10 cellular contexts compared by ENCODE assay signal in genomic region chr5:124725040-124725434, GRCh38. TPM values are rescaled to one million over a fixed set of nuclear protein-coding genes. Genes with fewer than 3 reads are reported as not detected.
A peak's percentile ranks its signal among the peaks of the same experiment; 100 is the strongest.
DNase-seq lines count a peak whose midpoint lies in the region; ATAC-seq and TF ChIP-seq lines count a peak whose summit lies in the region.
"Had no signal": no experiment of that assay in that cellular context is flagged by ENCODE, and none has a peak within 500 bp of the region (broad histone marks: within the 10 kb centered on the region; RNA-seq: fewer than 3 reads in every experiment).

No MANE protein-coding gene starts in this region.

- WGBS in testis, 2 donors = 78% methylated on average over 4 of the region's 4 CpGs
- 71% methylated on average over 4 of the region's 4 CpGs for WGBS in suprapubic skin

- no peaks in the 10 kb centered on the region for H3K9me3 ChIP-seq in testis
- no peaks in the 10 kb centered on the region for H3K9me3 ChIP-seq in suprapubic skin

- no peaks in the 10 kb centered on the region for H3K36me3 ChIP-seq in kidney epithelial cell (ENCODE audit: control insufficient read depth, insufficient read depth, low read length)
- H3K36me3 ChIP-seq in testis (ENCODE audit: low read depth, missing control alignments) = no peaks in the 10 kb centered on the region
- no peaks in the 10 kb centered on the region for H3K36me3 ChIP-seq in suprapubic skin

- DNase-seq in kidney epithelial cell (ENCODE audit: low read depth) = no peak
- DNase-seq in HuH-7.5 (ENCODE audit: low spot score) = no peak
- DNase-seq in testis = no peak
- DNase-seq in suprapubic skin (ENCODE audit: low spot score in 2 of 2) = no peak
- DNase-seq: activated T-cell treated with anti-CD3 and anti-CD28 coated beads, Interleukin-2, amount 50 U/mL, for 1 hour; EL had no signal

- intact Hi-C loops in testis (cut with DNase I; ENCODE audit: low total_unique reads) = no loop called here

- no peak for TF ChIP-seq POLR2A in GM18505 (IDR thresholded peaks at IDR 0.05; ENCODE audit: borderline replicate concordance, extremely low read depth, insufficient read depth, insufficient read length)
- TF ChIP-seq POLR2A in testis (IDR thresholded peaks at IDR 0.05) = no peak
- TF ChIP-seq POLR2A in suprapubic skin (IDR thresholded peaks at IDR 0.05) = no peak

- no peak for TF ChIP-seq EP300 in suprapubic skin (IDR thresholded peaks at IDR 0.05)

- peak; percentile 58 for ATAC-seq in GM18505 (IDR thresholded peaks at IDR 0.05; ENCODE audit: unreplicated experiment)
- ATAC-seq in GM21717 (IDR thresholded peaks at IDR 0.05; ENCODE audit: unreplicated experiment) = peak; percentile 60
- peak; percentile 38 for ATAC-seq in HG03520 (IDR thresholded peaks at IDR 0.05; ENCODE audit: unreplicated experiment)
- ATAC-seq in GM19324 (IDR thresholded peaks at IDR 0.05; ENCODE audit: low FRiP score, unreplicated experiment) = no peak

- H3K27me3 ChIP-seq in kidney epithelial cell (ENCODE audit: control insufficient read depth, insufficient read depth, low read length) = no peaks in the 10 kb centered on the region
- no peaks in the 10 kb centered on the region for H3K27me3 ChIP-seq in testis
- no peaks in the 10 kb centered on the region for H3K27me3 ChIP-seq in suprapubic skin

- H3K4me1 ChIP-seq in testis (no peaks in the 10 kb centered on the region), suprapubic skin (no peaks in the 10 kb centered on the region)

- peak; percentile 17 for TF ChIP-seq CTCF in kidney epithelial cell (IDR thresholded peaks at IDR 0.05; ENCODE audit: insufficient read depth, low read length, poor library complexity, severe bottlenecking)
- TF ChIP-seq CTCF in testis (IDR thresholded peaks at IDR 0.05) = no peak
- no peak for TF ChIP-seq CTCF in suprapubic skin (IDR thresholded peaks at IDR 0.05)

- H3K27ac ChIP-seq in testis = no peak overlapping the region
- H3K27ac ChIP-seq in suprapubic skin = no peak overlapping the region

- no peak overlapping the region for H3K4me3 ChIP-seq in kidney epithelial cell (ENCODE audit: low read depth, low read length)
- H3K4me3 ChIP-seq in testis = no peak overlapping the region
- no peak overlapping the region for H3K4me3 ChIP-seq in suprapubic skin

RNA-seq across cellular contexts. Expression of gene ZNF608, which starts 21.4 kb away (rescaled TPM):
- total RNA-seq in kidney epithelial cell = 50.2 and 67.7 TPM in 2 replicates
- total RNA-seq in testis = 10 to 100 TPM; 42.1 to 42.4 TPM
- 28.7 TPM for polyA plus RNA-seq in testis (ENCODE audit: insufficient read depth, low read depth, low replicate concordance)
- total RNA-seq in suprapubic skin = 10 to 100 TPM in 2 of 4 donors, 1 to 10 TPM in 2; 3.9 to 11.9 (median 9.1) TPM
